Comparison of ENCODE assay signal across 8 cellular contexts in genomic region chr10:75234683-75235374, GRCh38. TPM values are rescaled to one million over a fixed set of nuclear protein-coding genes. Genes with fewer than 3 reads are reported as not detected.
DNase-seq lines count a peak whose midpoint lies in the region; ATAC-seq and TF ChIP-seq lines count a peak whose summit lies in the region.

No MANE protein-coding gene starts in this region.

- peaks cover 3% of the 10 kb centered on the region for H3K79me2 ChIP-seq in ACC112 (ENCODE audit: control insufficient read depth, insufficient read depth, low read length, unreplicated experiment)

- no peaks in the 10 kb centered on the region for H3K9me3 Mint-ChIP-seq in activated CD8-positive, alpha-beta T cell treated with anti-CD3 and anti-CD28 coated beads, Interleukin-2, amount 10 ng/mL, durations not matched to agents 7 days and 5 days (ENCODE audit: insufficient read depth)
- no peaks in the 10 kb centered on the region for H3K9me3 Mint-ChIP-seq in osteocyte (ENCODE audit: unreplicated experiment)

- TF ChIP-seq CTCF in fibroblast of villous mesenchyme (IDR thresholded peaks at IDR 0.05; ENCODE audit: insufficient read depth, low read depth, low read length) (no peak), osteocyte (IDR thresholded peaks at IDR 0.05) (no peak)

- H3K4me3 Mint-ChIP-seq in activated CD8-positive, alpha-beta T cell treated with anti-CD3 and anti-CD28 coated beads, Interleukin-2, amount 10 ng/mL, durations not matched to agents 7 days and 5 days, result peak overlapping the region; percentile 83
- peak overlapping the region; percentile 63 for H3K4me3 Mint-ChIP-seq in osteocyte (ENCODE audit: unreplicated experiment)

- H3K27ac ChIP-seq in ACC112 (ENCODE audit: low read depth, low read length), result no peak overlapping the region

- peaks cover 36% of the 10 kb centered on the region for H3K36me3 Mint-ChIP-seq in activated CD8-positive, alpha-beta T cell treated with anti-CD3 and anti-CD28 coated beads, Interleukin-2, amount 10 ng/mL, durations not matched to agents 7 days and 5 days (ENCODE audit: low read depth)
- peaks cover 20% of the 10 kb centered on the region for H3K36me3 Mint-ChIP-seq in osteocyte (ENCODE audit: unreplicated experiment)

- no peaks in the 10 kb centered on the region for H3K27me3 ChIP-seq in ACC112 (ENCODE audit: insufficient read depth, low read length)

- H3K36me3 ChIP-seq in ACC112 (ENCODE audit: insufficient read depth, low read length), result peaks cover 18% of the 10 kb centered on the region

- no peaks in the 10 kb centered on the region for H3K27me3 Mint-ChIP-seq in activated CD8-positive, alpha-beta T cell treated with anti-CD3 and anti-CD28 coated beads, Interleukin-2, amount 10 ng/mL, durations not matched to agents 7 days and 5 days (ENCODE audit: low read depth)
- H3K27me3 Mint-ChIP-seq in osteocyte (ENCODE audit: unreplicated experiment), result no peaks in the 10 kb centered on the region

- H3K27ac Mint-ChIP-seq in activated CD8-positive, alpha-beta T cell treated with anti-CD3 and anti-CD28 coated beads, Interleukin-2, amount 10 ng/mL, durations not matched to agents 7 days and 5 days, result peak overlapping the region; percentile 90
- no peak overlapping the region for H3K27ac Mint-ChIP-seq in osteocyte (ENCODE audit: unreplicated experiment)

- peak overlapping the region; percentile 85 for H2AFZ ChIP-seq in ACC112 (ENCODE audit: low read length, unreplicated experiment)

- peak; percentile 8 for ATAC-seq in GM19043 (IDR thresholded peaks at IDR 0.05; ENCODE audit: low read depth, unreplicated experiment)
- ATAC-seq in HG03439 (IDR thresholded peaks at IDR 0.05; ENCODE audit: unreplicated experiment), result peak; percentile 2
- ATAC-seq in activated CD8-positive, alpha-beta T cell treated with anti-CD3 and anti-CD28 coated beads, Interleukin-2, amount 10 ng/mL, durations not matched to agents 7 days and 5 days, result peak; percentile 17
- ATAC-seq in GM18870 (IDR thresholded peaks at IDR 0.05; ENCODE audit: unreplicated experiment), result no peak

- CTCF ChIA-PET in activated CD8-positive, alpha-beta T cell treated with anti-CD3 and anti-CD28 coated beads, Interleukin-2, amount 10 ng/mL, durations not matched to agents 7 days and 5 days (lab: Charles Lee), result interaction anchor here (0.7 to 12.8 kb wide), 18 partner anchors 10 to 1006 kb away, joined by 3 to 279 read pairs (median 4); partner anchors contain the start of genes SAMD8 and VDAC2

- peaks cover 35% of the 10 kb centered on the region for H3K4me1 Mint-ChIP-seq in activated CD8-positive, alpha-beta T cell treated with anti-CD3 and anti-CD28 coated beads, Interleukin-2, amount 10 ng/mL, durations not matched to agents 7 days and 5 days (ENCODE audit: low read depth)
- peaks cover 17% of the 10 kb centered on the region for H3K4me1 Mint-ChIP-seq in osteocyte (ENCODE audit: unreplicated experiment)

- POLR2A ChIA-PET in activated CD8-positive, alpha-beta T cell treated with anti-CD3 and anti-CD28 coated beads, Interleukin-2, amount 10 ng/mL, durations not matched to agents 7 days and 5 days (lab: Charles Lee), result interaction anchor here (0.6 to 5.8 kb wide), 6 partner anchors 24 to 1833 kb away, joined by 3 to 61 read pairs (median 4); partner anchors contain the start of genes SAMD8 and VDAC2

- peak overlapping the region; percentile 95 for H3K4me3 ChIP-seq in ACC112 (ENCODE audit: low read depth, low read length)
- H3K4me3 ChIP-seq in fibroblast of villous mesenchyme (ENCODE audit: low read depth, low read length), result peak overlapping the region; percentile 70

- DNase-seq in activated CD8-positive, alpha-beta T cell treated with anti-CD3 and anti-CD28 coated beads, Interleukin-2, amount 10 ng/mL, durations not matched to agents 7 days and 5 days, result no peak
- DNase-seq in fibroblast of villous mesenchyme (ENCODE audit: low read depth), result no peak
- DNase-seq in osteocyte (ENCODE audit: extremely low spot score, unreplicated experiment), result no peak
- DNase-seq in SKM-1 treated with dmso at 0.1 percent for 144 hours (lab: John Stamatoyannopoulos, UW; ENCODE audit: unreplicated experiment), result no peak

- H3K4me1 ChIP-seq in ACC112 (ENCODE audit: control insufficient read depth, insufficient read depth, low read length, unreplicated experiment), result peaks cover 9% of the 10 kb centered on the region

RNA-seq across cellular contexts. Expression of gene COMTD1, which starts 0.9 kb away (rescaled TPM):
- total RNA-seq in activated CD8-positive, alpha-beta T cell treated with anti-CD3 and anti-CD28 coated beads, Interleukin-2, amount 10 ng/mL, durations not matched to agents 7 days and 5 days, result 10 to 100 TPM; 58.6 to 62.5 TPM
- 3.9 and 10.3 TPM in 2 replicates for total RNA-seq in fibroblast of villous mesenchyme
- 12.9 and 15.7 TPM in 2 replicates for total RNA-seq in osteocyte

RNA-seq across cellular contexts. Expression of gene VDAC2, which starts 24.2 kb away (rescaled TPM):
- total RNA-seq in activated CD8-positive, alpha-beta T cell treated with anti-CD3 and anti-CD28 coated beads, Interleukin-2, amount 10 ng/mL, durations not matched to agents 7 days and 5 days, result 100 to 1,000 TPM; 152 to 159 TPM
- total RNA-seq in fibroblast of villous mesenchyme (133 and 182 TPM in 2 replicates), osteocyte (130 TPM in 2 replicates)
